In genomic region chr1:81812712-81813111, GRCh38 we compare ENCODE assay signal across 20 cellular contexts. TPM values are rescaled to one million over a fixed set of nuclear protein-coding genes. Genes with fewer than 3 reads are reported as not detected.
DNase-seq lines count a peak whose midpoint lies in the region; ATAC-seq, FAIRE-seq and TF ChIP-seq lines count a peak whose summit lies in the region.
"Had no signal": no experiment of that assay in that cellular context is flagged by ENCODE, and none has a peak within 500 bp of the region (broad histone marks: within the 10 kb centered on the region; RNA-seq: fewer than 3 reads in every experiment).

No MANE protein-coding gene starts in this region.

- H3K9me1 ChIP-seq in endothelial cell of umbilical vein (replicated peaks; ENCODE audit: control insufficient read depth, extremely low read depth, insufficient read depth, low read length): no peaks in the 10 kb centered on the region

- FAIRE-seq in endothelial cell of umbilical vein (lab: Jason Lieb, UNC): no peak

- no TSS peak for BruUV-seq in endothelial cell of umbilical vein (replicated peaks; lab: Mats Ljungman, UMichigan)

- no peak for TF ChIP-seq POLR2A in endothelial cell of umbilical vein (IDR thresholded peaks at IDR 0.05; ENCODE audit: low read depth, low read length)

- no peak overlapping the region for H3K4me3 Mint-ChIP-seq in CD8-positive, alpha-beta T cell
- H3K4me3 Mint-ChIP-seq: activated CD4-positive, alpha-beta T cell treated with anti-CD3 and anti-CD28 coated beads, Interleukin-2, amount 10 ng/mL, durations not matched to agents 24 days and 14 days; stimulated activated memory B cell treated with anti-CD40 and anti-IgM and Interleukin-4, amounts not matched to agents 10 μg/mL and 1 μg/mL and 100 μg/mL, for 72 hours had no signal

- DNase-seq in NCI-H2196 (lab: John Stamatoyannopoulos, UW; ENCODE audit: unreplicated experiment): peak; percentile 16
- no peak for DNase-seq in NCI-H2196 treated with DMSO at 0.1 percent for 48 hours (lab: John Stamatoyannopoulos, UW; ENCODE audit: unreplicated experiment)
- peak; percentile 44 for DNase-seq in NCI-H446 treated with DMSO at 0.1 percent for 48 hours (lab: John Stamatoyannopoulos, UW)
- DNase-seq in endothelial cell of umbilical vein (ENCODE audit: low read depth, low spot score): peak; percentile 37
- peak; percentile 11 for DNase-seq in osteoblast (ENCODE audit: insufficient read length, low spot score, missing footprints)
- no peak for DNase-seq in CD8-positive, alpha-beta T cell
- no peak for DNase-seq in EL
- DNase-seq: activated CD4-positive, alpha-beta T cell treated with anti-CD3 and anti-CD28 coated beads, Interleukin-2, amount 10 ng/mL, durations not matched to agents 24 days and 14 days; activated naive CD4-positive, alpha-beta T cell; anterior cingulate cortex; C1 segment of cervical spinal cord; glutamatergic neuron; HCEC 1CT; mesendoderm; PC-9; transverse colon had no signal

- no peaks in the 10 kb centered on the region for H3K27me3 ChIP-seq in endothelial cell of umbilical vein (ENCODE audit: control insufficient read depth in 2 of 2, insufficient read depth in 2 of 2, low read length in 2 of 2)
- no peaks in the 10 kb centered on the region for H3K27me3 ChIP-seq in osteoblast (ENCODE audit: insufficient read depth, low read length)
- no peaks in the 10 kb centered on the region for H3K27me3 ChIP-seq in CD8-positive, alpha-beta T cell (ENCODE audit: insufficient read depth, low read length)

- H4K20me1 ChIP-seq in endothelial cell of umbilical vein (replicated peaks; ENCODE audit: control insufficient read depth, extremely low read depth, insufficient read depth, low read length) (no peaks in the 10 kb centered on the region), osteoblast (ENCODE audit: insufficient read depth, low read length) (no peaks in the 10 kb centered on the region)

- H3K36me3 Mint-ChIP-seq in CD8-positive, alpha-beta T cell: no peaks in the 10 kb centered on the region
- H3K36me3 Mint-ChIP-seq: stimulated activated memory B cell treated with anti-CD40 and anti-IgM and Interleukin-4, amounts not matched to agents 10 μg/mL and 1 μg/mL and 100 μg/mL, for 72 hours had no signal

- intact Hi-C loops in endothelial cell of umbilical vein (cut with micrococcal nuclease): no loop called here
- intact Hi-C loops in CD8-positive, alpha-beta T cell (cut with DNase I, micrococcal nuclease): no loop called here

- H2AFZ ChIP-seq in endothelial cell of umbilical vein (ENCODE audit: low read depth, low read length) (peak overlapping the region; percentile 1), osteoblast (ENCODE audit: low read length) (no peak overlapping the region)
- H2AFZ ChIP-seq: PC-9 had no signal

- H3K27me3 Mint-ChIP-seq in CD8-positive, alpha-beta T cell (ENCODE audit: low read depth): no peaks in the 10 kb centered on the region
- H3K27me3 Mint-ChIP-seq: stimulated activated memory B cell treated with anti-CD40 and anti-IgM and Interleukin-4, amounts not matched to agents 10 μg/mL and 1 μg/mL and 100 μg/mL, for 72 hours had no signal

- H3K27ac ChIP-seq in endothelial cell of umbilical vein (ENCODE audit: insufficient read depth, low read depth, low read length) (no peak overlapping the region), osteoblast (ENCODE audit: low read depth, low read length) (no peak overlapping the region)
- H3K27ac ChIP-seq in CD8-positive, alpha-beta T cell (ENCODE audit: low read depth, low read length): no peak overlapping the region
- H3K27ac ChIP-seq: coronary artery, epithelial cell of prostate, PC-9, transverse colon had no signal

- H3K4me1 ChIP-seq in endothelial cell of umbilical vein (ENCODE audit: control insufficient read depth, extremely low read depth, insufficient read depth, low read length) (peaks cover 24% of the 10 kb centered on the region), osteoblast (ENCODE audit: insufficient read depth, low read length) (peaks cover 7% of the 10 kb centered on the region)
- H3K4me1 ChIP-seq in CD8-positive, alpha-beta T cell (ENCODE audit: insufficient read depth, low read length): no peaks in the 10 kb centered on the region

- CTCF ChIA-PET in endothelial cell of umbilical vein (lab: Charles Lee): interaction anchor here (0.6 to 2.2 kb wide), 10 partner anchors 9 to 1171 kb away, joined by 3 to 8 read pairs (median 4); no protein-coding TSS in a partner anchor
- CTCF ChIA-PET in CD8-positive, alpha-beta T cell (lab: Charles Lee): no interaction called here

- TF ChIP-seq CTCF in endothelial cell of umbilical vein (IDR thresholded peaks at IDR 0.05; ENCODE audit: extremely low read depth in 1 of 2, insufficient read depth in 1 of 2, low read depth in 1 of 2, low read length in 2 of 2): no peak
- no peak for TF ChIP-seq CTCF in osteoblast (IDR thresholded peaks at IDR 0.05; ENCODE audit: extremely low read depth, low read depth, low read length)
- TF ChIP-seq CTCF in CD8-positive, alpha-beta T cell (IDR thresholded peaks at IDR 0.05): no peak

- H3K4me2 ChIP-seq in endothelial cell of umbilical vein (ENCODE audit: insufficient read depth, low read length) (peak overlapping the region; percentile 21), osteoblast (ENCODE audit: insufficient read depth, low read length) (no peak overlapping the region)
- H3K4me2 ChIP-seq: PC-9 had no signal

- peaks cover 16% of the 10 kb centered on the region for H3K79me2 ChIP-seq in endothelial cell of umbilical vein (ENCODE audit: control insufficient read depth, insufficient read depth, low read length)
- peaks cover 60% of the 10 kb centered on the region for H3K79me2 ChIP-seq in osteoblast (ENCODE audit: insufficient read depth, low read length)

- ATAC-seq in CD8-positive, alpha-beta T cell: no peak
- ATAC-seq in HG03469 (IDR thresholded peaks at IDR 0.05; ENCODE audit: unreplicated experiment): no peak
- ATAC-seq: stimulated activated memory B cell treated with anti-CD40 and anti-IgM and Interleukin-4, amounts not matched to agents 10 μg/mL and 1 μg/mL and 100 μg/mL, for 72 hours had no signal

- H3K9me3 ChIP-seq in endothelial cell of umbilical vein (replicated peaks; ENCODE audit: control insufficient read depth, insufficient read depth, low read length) (no peaks in the 10 kb centered on the region), osteoblast (ENCODE audit: low read depth, low read length) (no peaks in the 10 kb centered on the region)
- H3K9me3 ChIP-seq in CD8-positive, alpha-beta T cell (ENCODE audit: low read length): no peaks in the 10 kb centered on the region
- H3K9me3 ChIP-seq: transverse colon had no signal

- no peak overlapping the region for H3K4me3 ChIP-seq in endothelial cell of umbilical vein (replicated peaks in 1 of 3; ENCODE audit: insufficient read depth in 1 of 3, low read depth in 1 of 3, low read length in 3 of 3)
- no peak overlapping the region for H3K4me3 ChIP-seq in osteoblast (ENCODE audit: insufficient read depth, low read length)
- no peak overlapping the region for H3K4me3 ChIP-seq in CD8-positive, alpha-beta T cell (ENCODE audit: low read depth, low read length)
- H3K4me3 ChIP-seq: coronary artery, PC-9, transverse colon had no signal

- no peak overlapping the region for H3K9ac ChIP-seq in endothelial cell of umbilical vein (replicated peaks; ENCODE audit: extremely low read depth, insufficient read depth, low read length)

- no peaks in the 10 kb centered on the region for H3K4me1 Mint-ChIP-seq in CD8-positive, alpha-beta T cell (ENCODE audit: low read depth)
- H3K4me1 Mint-ChIP-seq: activated CD4-positive, alpha-beta T cell treated with anti-CD3 and anti-CD28 coated beads, Interleukin-2, amount 10 ng/mL, durations not matched to agents 24 days and 14 days; stimulated activated memory B cell treated with anti-CD40 and anti-IgM and Interleukin-4, amounts not matched to agents 10 μg/mL and 1 μg/mL and 100 μg/mL, for 72 hours had no signal

- no peaks in the 10 kb centered on the region for H3K36me3 ChIP-seq in endothelial cell of umbilical vein (ENCODE audit: control insufficient read depth in 2 of 2, extremely low read depth in 1 of 2, insufficient read depth in 2 of 2, low read length in 2 of 2)
- no peaks in the 10 kb centered on the region for H3K36me3 ChIP-seq in osteoblast (ENCODE audit: insufficient read depth, low read length)
- H3K36me3 ChIP-seq in CD8-positive, alpha-beta T cell (ENCODE audit: insufficient read depth, low read length): no peaks in the 10 kb centered on the region
- H3K36me3 ChIP-seq: transverse colon had no signal

- dilution Hi-C loops in endothelial cell of umbilical vein (cut with MboI; ENCODE audit: extremely low pct_ligation_motif_present, low sequenced_read_pairs): no loop called here

- POLR2A ChIA-PET in endothelial cell of umbilical vein (lab: Charles Lee): no interaction called here
- POLR2A ChIA-PET in CD8-positive, alpha-beta T cell (lab: Charles Lee): no interaction called here

- no peaks in the 10 kb centered on the region for H3K9me3 Mint-ChIP-seq in CD8-positive, alpha-beta T cell
- H3K9me3 Mint-ChIP-seq: activated CD4-positive, alpha-beta T cell treated with anti-CD3 and anti-CD28 coated beads, Interleukin-2, amount 10 ng/mL, durations not matched to agents 24 days and 14 days; stimulated activated memory B cell treated with anti-CD40 and anti-IgM and Interleukin-4, amounts not matched to agents 10 μg/mL and 1 μg/mL and 100 μg/mL, for 72 hours had no signal

- no peak overlapping the region for H3K27ac Mint-ChIP-seq in CD8-positive, alpha-beta T cell
- H3K27ac Mint-ChIP-seq: activated CD4-positive, alpha-beta T cell treated with anti-CD3 and anti-CD28 coated beads, Interleukin-2, amount 10 ng/mL, durations not matched to agents 24 days and 14 days; stimulated activated memory B cell treated with anti-CD40 and anti-IgM and Interleukin-4, amounts not matched to agents 10 μg/mL and 1 μg/mL and 100 μg/mL, for 72 hours had no signal

TF ChIP-seq in endothelial cell of umbilical vein, 7 proteins besides CTCF, POLR2A, EP300 and RAD21 (continues in another document):
- TF ChIP-seq GATA2 (IDR thresholded peaks at IDR 0.05; ENCODE audit: insufficient read depth, insufficient read length, low read depth, low read length) (no peak), FOS (IDR thresholded peaks at IDR 0.05; ENCODE audit: borderline replicate concordance, insufficient read depth, low read length) (no peak), EZH2 (IDR thresholded peaks at IDR 0.05; ENCODE audit: borderline replicate concordance, low read depth, low read length, severe bottlenecking) (no peak), MYC (IDR thresholded peaks at IDR 0.05; ENCODE audit: low read depth, low read length) (no peak), POLR2AphosphoS5 (IDR thresholded peaks at IDR 0.05; ENCODE audit: insufficient read depth, low read depth, low read length) (no peak)

RNA-seq across cellular contexts. Expression of gene ADGRL2, which starts 12.0 kb away (rescaled TPM):
- total RNA-seq in endothelial cell of umbilical vein (40.0 and 46.1 TPM in 2 replicates), osteoblast (55.4 and 101 TPM in 2 replicates)
- polyA plus RNA-seq in endothelial cell of umbilical vein: 32.7 and 78.3 TPM in 2 replicates
- polyA plus RNA-seq in endothelial cell of umbilical vein (2011; cell fraction: cytosol; rRNA removed): 33.7 and 43.6 TPM in 2 replicates
- polyA plus RNA-seq in endothelial cell of umbilical vein (2011; cell fraction: nucleus; rRNA removed): 60.6 and 92.9 TPM in 2 replicates
- 34.1 and 49.5 TPM in 2 replicates for polyA plus RNA-seq in endothelial cell of umbilical vein (2012)
- 221 and 231 TPM in 2 replicates for polyA minus RNA-seq in endothelial cell of umbilical vein
- not detected for polyA minus RNA-seq in endothelial cell of umbilical vein (2011; cell fraction: cytosol; rRNA and poly(A)+ RNA removed)
- polyA minus RNA-seq in endothelial cell of umbilical vein (2011; cell fraction: nucleus; rRNA and poly(A)+ RNA removed): 92.9 and 145 TPM in 2 replicates
- not detected for total RNA-seq in CD8-positive, alpha-beta T cell

Comparison
In these comparisons a context has a peak if more than half of its experiments do, and no peak if none do; other contexts are left out.
1. DNase-seq: peak in NCI-H2196 (single experiment), NCI-H446 treated with DMSO at 0.1 percent for 48 hours (single experiment), endothelial cell of umbilical vein (single experiment) and osteoblast (single experiment); none in NCI-H2196 treated with DMSO at 0.1 percent for 48 hours (single experiment), CD8-positive, alpha-beta T cell (0 of 7) and EL (single experiment).
2. RNA of gene ADGRL2, which starts 12.0 kb away (total RNA-seq): 55.4 to 101 TPM in osteoblast and 40.0 to 46.1 TPM in endothelial cell of umbilical vein; not detected in CD8-positive, alpha-beta T cell; every median in the first group is over 10 times any median in the second.